ENCODE assay signal across 8 cellular contexts in the genomic region with DNA sequence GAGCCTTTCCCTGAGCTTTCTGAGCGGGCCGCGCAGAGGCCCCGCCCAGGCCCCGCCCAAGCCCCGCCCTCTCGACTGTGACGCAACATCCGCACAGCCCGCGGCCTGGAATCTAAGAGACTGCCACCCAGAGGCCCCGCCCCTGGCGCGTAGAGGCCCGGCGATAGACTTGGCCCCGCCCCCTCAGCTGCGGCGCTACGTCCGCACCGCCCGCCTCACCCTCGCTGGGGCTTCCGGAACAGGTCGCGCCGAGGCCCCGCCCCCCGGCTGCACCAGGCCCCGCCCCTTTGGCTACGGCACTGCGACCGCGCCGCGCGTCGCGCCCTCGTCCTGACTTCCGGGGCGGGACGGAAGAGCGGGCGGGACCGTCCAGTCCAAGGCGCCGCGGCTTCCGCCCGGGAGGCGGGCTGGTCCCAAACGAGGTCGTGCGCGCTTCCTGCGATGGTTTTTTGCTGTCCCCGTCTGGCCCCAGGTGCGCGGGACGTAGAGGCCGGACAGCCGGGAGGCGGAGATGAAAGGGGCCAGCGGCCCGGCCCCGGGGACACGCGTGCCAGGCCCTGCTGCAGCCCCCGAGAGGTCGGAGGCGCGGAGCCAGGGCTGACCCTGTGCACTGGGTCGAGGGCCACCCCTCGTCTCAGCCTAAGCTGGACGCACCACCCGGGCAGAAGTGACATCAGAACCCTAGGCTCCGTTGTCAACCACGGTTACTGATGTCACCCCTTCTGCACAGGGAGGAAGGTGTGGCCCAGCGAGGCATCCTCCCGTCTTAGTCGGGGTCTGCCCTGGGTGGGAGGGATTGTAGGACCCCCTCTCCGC. TPM values are rescaled to one million over a fixed set of nuclear protein-coding genes. Genes with fewer than 3 reads are reported as not detected.
DNase-seq lines count a peak whose midpoint lies in the region; ATAC-seq, FAIRE-seq and TF ChIP-seq lines count a peak whose summit lies in the region.

No MANE protein-coding gene starts in this region.

- no peak overlapping the region for H2BK15ac ChIP-seq in H1 (ENCODE audit: low read length)

- peak overlapping the region; percentile 76 for H3K4me3 Mint-ChIP-seq in Caco-2 (ENCODE audit: unreplicated experiment)

- H4K8ac ChIP-seq in H1 (ENCODE audit: extremely low read depth, insufficient read depth, low read length), result peak overlapping the region; percentile 73

- peak overlapping the region; percentile 82 to 99 for H3K4me2 ChIP-seq in H1 (ENCODE audit: insufficient read depth in 1 of 2, low read depth in 2 of 2, low read length in 2 of 2)

- no peak overlapping the region for H3K23ac ChIP-seq in H1 (ENCODE audit: insufficient read length)

- no peak for FAIRE-seq in H1 (lab: Jason Lieb, UNC)

- no peaks in the 10 kb centered on the region for H4K20me1 ChIP-seq in H1 (replicated peaks in 1 of 2; ENCODE audit: control insufficient read depth in 1 of 2, insufficient read depth in 2 of 2, low read length in 2 of 2)

- intact Hi-C loops in Caco-2 (cut with micrococcal nuclease; ENCODE audit: unreplicated experiment), result loop anchor here (1.0 kb wide), 2 partner anchors 23 to 70 kb away; no protein-coding TSS in a partner anchor

- TF ChIP-seq CTCF in Caco-2 (IDR thresholded peaks at IDR 0.05; ENCODE audit: insufficient read depth in 1 of 2, low read depth in 1 of 2, low read length in 1 of 2, severe bottlenecking in 1 of 2, unreplicated experiment in 1 of 2) (no peak), H1 (IDR thresholded peaks at IDR 0.05; ENCODE audit: control extremely low read depth in 1 of 3, insufficient read depth in 1 of 3, low read depth in 1 of 3, low read length in 3 of 3) (no peak)

- no peaks in the 10 kb centered on the region for H3K27me3 ChIP-seq in Caco-2 (replicated peaks; ENCODE audit: control insufficient read depth, insufficient read depth, low read length)
- no peaks in the 10 kb centered on the region for H3K27me3 ChIP-seq in H1 (replicated peaks in 1 of 4; ENCODE audit: control insufficient read depth in 3 of 4, extremely low read depth in 1 of 4, insufficient read depth in 3 of 4, low read length in 3 of 4)

- BruUV-seq in Caco-2 (replicated peaks; lab: Mats Ljungman, UMichigan), result TSS peak; percentile 50

- H3K9me3 ChIP-seq in Caco-2, result no peaks in the 10 kb centered on the region
- H3K9me3 ChIP-seq in H1 (ENCODE audit: insufficient read depth in 2 of 2, low read depth in 1 of 2, low read length in 1 of 2), result no peaks in the 10 kb centered on the region

- CTCF ChIA-PET in Caco-2 (lab: Charles Lee), result interaction anchor here (0.5 to 2.2 kb wide), 14 partner anchors 9 to 981 kb away, joined by 3 to 58 read pairs (median 3); no protein-coding TSS in a partner anchor
- CTCF ChIA-PET in H1 (lab: Charles Lee; ENCODE audit: partially characterized antibody), result interaction anchor here (0.6 to 4.2 kb wide), 19 partner anchors 9 to 318 kb away, joined by 3 to 46 read pairs (median 5); no protein-coding TSS in a partner anchor

- H2AK5ac ChIP-seq in H1 (ENCODE audit: low read depth, low read length), result no peak overlapping the region

- TF ChIP-seq POLR2A in H1 (IDR thresholded peaks at IDR 0.05; ENCODE audit: control extremely low read depth in 1 of 2, low read depth in 2 of 2, low read length in 2 of 2), result peak in 1 of 2 experiments; percentile 64; a peak in 1 of 3 replicates

- H3K36me3 Mint-ChIP-seq in Caco-2 (ENCODE audit: insufficient read depth, unreplicated experiment), result no peaks in the 10 kb centered on the region

- no peak overlapping the region for H3K14ac ChIP-seq in H1 (ENCODE audit: insufficient read length)

- H3K27ac Mint-ChIP-seq in Caco-2 (ENCODE audit: unreplicated experiment), result peak overlapping the region; percentile 53

- no peak for TF ChIP-seq RAD21 in H1 (IDR thresholded peaks at IDR 0.05 in 1 of 2, conservative IDR thresholded peaks at IDR 0.05 in 1 of 2; ENCODE audit: low read depth in 2 of 2, low read length in 2 of 2)

- H3K79me1 ChIP-seq in H1 (ENCODE audit: low read depth, low read length), result no peaks in the 10 kb centered on the region

- H4K91ac ChIP-seq in H1 (replicated peaks; ENCODE audit: insufficient read length, low read length), result no peak overlapping the region

- H3K27me3 Mint-ChIP-seq in Caco-2 (ENCODE audit: insufficient read depth, unreplicated experiment), result peaks cover 2% of the 10 kb centered on the region

- H4K5ac ChIP-seq in H1 (ENCODE audit: insufficient read length, low read depth, low read length), result no peak overlapping the region

- H2AFZ ChIP-seq in H1 (ENCODE audit: low read length), result no peak overlapping the region; the same call in 1 of the 2 replicates

- no peak overlapping the region for H3K18ac ChIP-seq in H1 (ENCODE audit: extremely low read depth, low read length)

- no peaks in the 10 kb centered on the region for H3K4me1 Mint-ChIP-seq in Caco-2 (ENCODE audit: low read depth, unreplicated experiment)

- no peaks in the 10 kb centered on the region for H3K79me2 ChIP-seq in H1 (ENCODE audit: control insufficient read depth in 1 of 2, insufficient read depth in 2 of 2, low read length in 2 of 2)

- WGBS in H1 (ENCODE audit: extremely low coverage in 1 of 2, insufficient coverage in 1 of 2, insufficient read length in 1 of 2, insufficient replicate concordance in 2 of 2, low coverage in 1 of 2, low lambda C conversion rate in 2 of 2, missing lambda C conversion rate in 1 of 2), 2 experiments, result 2% methylated on average over 30 of the region's 84 CpGs; no CpG with 5 or more reads in 1 of the 2 experiments

- no peak overlapping the region for H3K56ac ChIP-seq in H1 (replicated peaks; ENCODE audit: insufficient read length, low read depth, low read length)

- H2BK120ac ChIP-seq in H1 (replicated peaks; ENCODE audit: low read depth, low read length), result no peak overlapping the region

- H3K9ac ChIP-seq in H1 (replicated peaks in 1 of 4; ENCODE audit: extremely low read depth in 1 of 4, low read depth in 3 of 4, low read length in 3 of 4), result peak overlapping the region; percentile 49 to 76 (median 62)

- no peak overlapping the region for H3K4ac ChIP-seq in H1 (replicated peaks; ENCODE audit: insufficient read length, low read depth, low read length)

- H3K36me3 ChIP-seq in Caco-2 (ENCODE audit: control insufficient read depth, insufficient read depth, low read length) (no peaks in the 10 kb centered on the region), H1 (ENCODE audit: control insufficient read depth in 2 of 4, insufficient read depth in 4 of 4, low read length in 3 of 4) (no peaks in the 10 kb centered on the region)

- no peak for TF ChIP-seq EP300 in H1 (IDR thresholded peaks at IDR 0.05; ENCODE audit: borderline replicate concordance in 1 of 2, low read depth in 2 of 2, low read length in 2 of 2)

- H3K27ac ChIP-seq in H1 (ENCODE audit: low read depth, low read length), result 0 out of 2 replicates have a peak overlapping the region, but pooled peaks have one; percentile 31

- H3K4me1 ChIP-seq in Caco-2 (peaks cover 6% of the 10 kb centered on the region; the same call in 1 of the 2 replicates), H1 (replicated peaks in 1 of 4; ENCODE audit: control insufficient read depth in 3 of 4, insufficient read depth in 4 of 4, low read length in 3 of 4) (peaks cover 0 to 23% (median 11%) of the 10 kb centered on the region in 4 experiments; a peak in 6 of 7 replicates)

- H3K4me3 ChIP-seq in Caco-2 (ENCODE audit: low read depth, low read length) (peak overlapping the region; percentile 73), H1 (ENCODE audit: extremely low read depth in 1 of 4, insufficient read depth in 2 of 4, low read depth in 3 of 4, low read length in 4 of 4) (peak overlapping the region; percentile 72 to 86 (median 79))

- H3K9me3 Mint-ChIP-seq in Caco-2 (ENCODE audit: unreplicated experiment), result no peaks in the 10 kb centered on the region

- DNase-seq in Caco-2 (peak; percentile 98 to 99), HS-27A (ENCODE audit: low read depth) (peak; percentile 91), NOMO-1 treated with dmso at 0.1 percent for 144 hours (lab: John Stamatoyannopoulos, UW; ENCODE audit: unreplicated experiment) (peak; percentile 98), H1 (ENCODE audit: low read depth in 1 of 2, low spot score in 2 of 2) (peak; percentile 97 to 100), mesenteric fat pad (ENCODE audit: low spot score) (peak; percentile 100)
- peak; percentile 97 for DNase-seq in activated CD8-positive, alpha-beta memory T cell treated with anti-CD3 and anti-CD28 coated beads, Interleukin-2, amount 50 U/mL, for 1 hour (ENCODE audit: extremely low read depth)
- peak; percentile 100 for DNase-seq in stimulated activated CD8-positive, alpha-beta memory T cell treated with anti-CD3 and anti-CD28 coated beads, Interleukin-12 subunit alpha, Interleukin-12 subunit beta, amount 100 ng/mL, for 4 hours (ENCODE audit: low read depth)

- H2BK12ac ChIP-seq in H1 (ENCODE audit: low read depth, low read length), result no peak overlapping the region

- ATAC-seq in GM19468 (IDR thresholded peaks at IDR 0.05; ENCODE audit: extremely low read depth, unreplicated experiment), result peak; percentile 76

- H2BK20ac ChIP-seq in H1 (ENCODE audit: low read length), result no peak overlapping the region

- POLR2A ChIA-PET in Caco-2 (lab: Charles Lee) (interaction anchor here (0.6 to 3.5 kb wide), 6 partner anchors 17 to 790 kb away, joined by 3 to 36 read pairs (median 4); partner anchors contain the start of gene TTC38), H1 (lab: Charles Lee; ENCODE audit: partially characterized antibody) (interaction anchor here (1.3 kb wide), 1 partner anchor 22 kb away, joined by 4 read pairs; no protein-coding TSS in a partner anchor)

- peak overlapping the region; percentile 52; the same call in 1 of the 2 replicates for H2BK5ac ChIP-seq in H1 (ENCODE audit: low read depth, low read length)

- peaks cover 5% of the 10 kb centered on the region for H3K23me2 ChIP-seq in H1 (ENCODE audit: low read depth, low read length)

TF ChIP-seq in H1, 55 proteins besides CTCF, POLR2A, EP300 and RAD21 (continues in another document):
- TF ChIP-seq CEBPB (IDR thresholded peaks at IDR 0.05; ENCODE audit: low read depth, low read length) (peak; percentile 88), EZH2 (IDR thresholded peaks at IDR 0.05; ENCODE audit: low read depth, low read length, severe bottlenecking) (no peak), RFX5 (IDR thresholded peaks at IDR 0.05; ENCODE audit: borderline replicate concordance, low read depth, low read length) (no peak), SIX5 (IDR thresholded peaks at IDR 0.05; ENCODE audit: low read depth, low read length) (no peak), FOSL1 (IDR thresholded peaks at IDR 0.05; ENCODE audit: insufficient read depth, low read depth, low read length) (no peak)

RNA-seq across cellular contexts. Expression of gene WNT7B, which starts 59.0 kb away (rescaled TPM):
- total RNA-seq in Caco-2 (2022) (0.57 and 0.77 TPM in 2 replicates), mesenteric fat pad (not detected)
- 0.13 and 0.24 TPM in 2 replicates for total RNA-seq in H1 (2021; fragmentation: NEBNext Ultra II Directional; extraction: Animal tissue kit (Norgen Biotek cat#: 25700))
- 0.14 and 0.24 TPM in 2 replicates for polyA plus RNA-seq in H1 (2011; rRNA removed)
- polyA plus RNA-seq in H1 (2011; cell fraction: cytosol; rRNA removed), result 0.12 TPM
- polyA plus RNA-seq in H1 (2011; cell fraction: nucleus; rRNA removed), result 0.27 TPM
- 0.14 to 0.46 TPM (median 0.23 TPM) in 4 replicates for polyA plus RNA-seq in H1 (2012, experiment 1 of 2)
- polyA plus RNA-seq in H1 (2012, experiment 2 of 2), result 0.29 TPM
- polyA plus RNA-seq in H1 (2013, experiment 1 of 2), result 0.08 TPM
- 0.13 TPM for polyA plus RNA-seq in H1 (2013, experiment 2 of 2)
- 0.16 and 0.17 TPM in 2 replicates for polyA minus RNA-seq in H1 (2011; rRNA and poly(A)+ RNA removed)
- polyA minus RNA-seq in H1 (2011; cell fraction: cytosol; rRNA and poly(A)+ RNA removed), result not detected
- polyA minus RNA-seq in H1 (2011; cell fraction: nucleus; rRNA and poly(A)+ RNA removed), result 0.30 TPM

Comparison
In these comparisons a context has a peak if more than half of its experiments do, and no peak if none do; other contexts are left out.
1. Peak in every context shown above with its lines: DNase-seq, ATAC-seq, H3K4me3 ChIP-seq and H3K27ac ChIP-seq.